ENCODE assay signal across 14 cellular contexts in genomic region chr9:438961-439768, GRCh38.
A peak's percentile ranks its signal among the peaks of the same experiment; 100 is the strongest.
DNase-seq lines count a peak whose midpoint lies in the region; ATAC-seq and TF ChIP-seq lines count a peak whose summit lies in the region.
"Had no signal": no experiment of that assay in that cellular context is flagged by ENCODE, and none has a peak within 500 bp of the region (broad histone marks: within the 10 kb centered on the region; RNA-seq: fewer than 3 reads in every experiment).

No MANE protein-coding gene starts in this region.

- 64 to 77% (median 71%) methylated on average over 20 of the region's 20 CpGs for WGBS in psoas muscle, 3 donors

- H3K36me3 ChIP-seq in psoas muscle (ENCODE audit: insufficient read depth in 1 of 2, low read depth in 1 of 2) (no peaks in the 10 kb centered on the region), A673 (ENCODE audit: insufficient read depth, low read length, poor library complexity, severe bottlenecking) (no peaks in the 10 kb centered on the region)
- H3K36me3 ChIP-seq: prostate gland, thoracic aorta had no signal

- intact Hi-C loops in Right ventricle myocardium inferior (cut with DNase I) (loop anchor here (5.0 kb wide), 1 partner anchor 43 kb away; no protein-coding TSS in a partner anchor), cardiac septum (cut with DNase I) (no loop called here), Right ventricle myocardium superior (cut with DNase I) (no loop called here), psoas muscle (cut with DNase I) (no loop called here), A673 (cut with micrococcal nuclease; ENCODE audit: unreplicated experiment) (no loop called here)

- H3K27me3 ChIP-seq in psoas muscle (ENCODE audit: insufficient read depth in 3 of 3, low read length in 2 of 3) (no peaks in the 10 kb centered on the region), A673 (replicated peaks; ENCODE audit: insufficient read depth, low read depth, low read length, poor library complexity) (peaks cover 34% of the 10 kb centered on the region)

- H3K4me1 ChIP-seq in psoas muscle (no peaks in the 10 kb centered on the region), A673 (ENCODE audit: insufficient read depth, low read length, poor library complexity, severe bottlenecking) (no peaks in the 10 kb centered on the region)
- H3K4me1 ChIP-seq: prostate gland had no signal

- peak; percentile 67 for DNase-seq in Right ventricle myocardium inferior (ENCODE audit: missing footprints)
- no peak for DNase-seq in cardiac septum (ENCODE audit: low spot score)
- peak; percentile 58 for DNase-seq in Right ventricle myocardium superior
- peak; percentile 30 to 60 for DNase-seq in psoas muscle
- DNase-seq in NCI-H2196 treated with DMSO at 0.1 percent for 48 hours (lab: John Stamatoyannopoulos, UW; ENCODE audit: unreplicated experiment) = no peak
- no peak for DNase-seq in A673 (ENCODE audit: low spot score)
- no peak for DNase-seq in dermis blood vessel endothelial cell
- DNase-seq in C1 segment of cervical spinal cord (lab: John Stamatoyannopoulos, UW) = no peak
- DNase-seq: ACHN; activated naive CD8-positive, alpha-beta T cell treated with anti-CD3 and anti-CD28 coated beads, Interleukin-2, amount 10 ng/mL, durations not matched to agents 7 days and 5 days; DMS53; NCI-H2107 had no signal

- H3K4me3 ChIP-seq in psoas muscle (no peak overlapping the region), A673 (ENCODE audit: low read depth, low read length, poor library complexity, severe bottlenecking) (no peak overlapping the region)
- H3K4me3 ChIP-seq: prostate gland, thoracic aorta had no signal

- peak overlapping the region; percentile 17 for H3K27ac ChIP-seq in psoas muscle
- H3K27ac ChIP-seq in A673 (ENCODE audit: low read depth, low read length, poor library complexity, severe bottlenecking) = no peak overlapping the region
- H3K27ac ChIP-seq: prostate gland, thoracic aorta had no signal

- POLR2A ChIA-PET in A673 (lab: Charles Lee; ENCODE audit: low non-redundant PET) = no interaction called here

- TF ChIP-seq CTCF in psoas muscle (IDR thresholded peaks at IDR 0.05) (no peak), A673 (conservative IDR thresholded peaks at IDR 0.05; ENCODE audit: low read depth, low read length) (no peak)

- BruUV-seq in A673 (replicated peaks; lab: Mats Ljungman, UMichigan) = no TSS peak

- peak; percentile 86 for ATAC-seq in Right ventricle myocardium inferior
- peak; percentile 63 for ATAC-seq in Right ventricle myocardium superior (ENCODE audit: poor library complexity)
- peak; percentile 9 to 69 (median 56) for ATAC-seq in psoas muscle

- no peaks in the 10 kb centered on the region for H3K9me3 ChIP-seq in psoas muscle
- no peaks in the 10 kb centered on the region for H3K9me3 ChIP-seq in A673 (ENCODE audit: low read depth, low read length, poor library complexity, severe bottlenecking)
- H3K9me3 ChIP-seq: prostate gland, thoracic aorta had no signal

- CTCF ChIA-PET in A673 (lab: Charles Lee) = no interaction called here

Comparison
In these comparisons a context has a peak if more than half of its experiments do, and no peak if none do; other contexts are left out.
1. DNase-seq: peak in Right ventricle myocardium inferior (single experiment), Right ventricle myocardium superior (single experiment) and psoas muscle (2 of 2); none in cardiac septum (single experiment), NCI-H2196 treated with DMSO at 0.1 percent for 48 hours (single experiment), A673 (single experiment), dermis blood vessel endothelial cell (single experiment) and C1 segment of cervical spinal cord (0 of 14).
2. Peak in every context shown above with its lines, with median percentiles within 50 percentile points of each other: ATAC-seq.